1 cellular context compared by ENCODE assay signal in genomic region chr20:41769650-41770049, GRCh38.
TF ChIP-seq lines count a peak whose summit lies in the region.

No MANE protein-coding gene starts in this region.

TF ChIP-seq in H1, 55 proteins besides CTCF, POLR2A, EP300 and RAD21:
- TF ChIP-seq CHD7 (IDR thresholded peaks at IDR 0.05; ENCODE audit: insufficient replicate concordance, low read length): no peak
- TF ChIP-seq EGR1 (IDR thresholded peaks at IDR 0.05; ENCODE audit: borderline replicate concordance, low read depth, low read length): no peak
- TF ChIP-seq SUZ12 (IDR thresholded peaks at IDR 0.05; ENCODE audit: low read length): no peak
- TF ChIP-seq MAX (IDR thresholded peaks at IDR 0.05): no peak
- TF ChIP-seq USF2 (IDR thresholded peaks at IDR 0.05; ENCODE audit: low read length): no peak
- TF ChIP-seq CHD2 (IDR thresholded peaks at IDR 0.05; ENCODE audit: low read length): no peak
- peak; percentile 37 for TF ChIP-seq TAF7 (optimal IDR thresholded peaks at IDR 0.05; ENCODE audit: borderline replicate concordance, low read depth, low read length)
- TF ChIP-seq SIX5 (IDR thresholded peaks at IDR 0.05; ENCODE audit: low read depth, low read length): no peak
- TF ChIP-seq SP1 (IDR thresholded peaks at IDR 0.05; ENCODE audit: low read depth, low read length): peak; percentile 91
- TF ChIP-seq SRF (IDR thresholded peaks at IDR 0.05; ENCODE audit: low read depth, low read length): no peak
- TF ChIP-seq ASH2L (IDR thresholded peaks at IDR 0.05; ENCODE audit: low read length): peak; percentile 95
- 0 out of 2 replicates have a peak, but pooled peaks have one; percentile 23 for TF ChIP-seq TAF1 (IDR thresholded peaks at IDR 0.05; ENCODE audit: low read depth, low read length)
- TF ChIP-seq CHD1 (IDR thresholded peaks at IDR 0.05; ENCODE audit: low read depth, low read length): no peak
- TF ChIP-seq TEAD4 (IDR thresholded peaks at IDR 0.05; ENCODE audit: low read depth, low read length): peak; percentile 81; the same call in 1 of the 2 replicates
- no peak for TF ChIP-seq JUN (IDR thresholded peaks at IDR 0.05; ENCODE audit: low read depth, low read length)
- no peak for TF ChIP-seq BRCA1 (IDR thresholded peaks at IDR 0.05; ENCODE audit: low read depth, low read length)
- TF ChIP-seq CBX5 (IDR thresholded peaks at IDR 0.05; ENCODE audit: low read depth, low read length): no peak
- TF ChIP-seq EZH2 (IDR thresholded peaks at IDR 0.05; ENCODE audit: low read depth, low read length, severe bottlenecking): no peak
- no peak for TF ChIP-seq RXRA (IDR thresholded peaks at IDR 0.05; ENCODE audit: insufficient read depth, low read depth, low read length)
- TF ChIP-seq RFX5 (IDR thresholded peaks at IDR 0.05; ENCODE audit: borderline replicate concordance, low read depth, low read length): no peak
- 0 out of 2 replicates have a peak, but pooled peaks have one; percentile 47 for TF ChIP-seq YY1 (IDR thresholded peaks at IDR 0.05; ENCODE audit: low read depth, low read length)
- TF ChIP-seq CBX8 (IDR thresholded peaks at IDR 0.05; ENCODE audit: borderline replicate concordance, low read depth, low read length): no peak
- TF ChIP-seq SIRT6 (IDR thresholded peaks at IDR 0.05; ENCODE audit: low read length): no peak
- TF ChIP-seq NANOG (IDR thresholded peaks at IDR 0.05; ENCODE audit: insufficient read depth, low read depth, low read length, poor library complexity, severe bottlenecking): peak; percentile 41
- TF ChIP-seq SP4 (IDR thresholded peaks at IDR 0.05; ENCODE audit: low read length): no peak
- TF ChIP-seq CTBP2 (IDR thresholded peaks at IDR 0.05; ENCODE audit: borderline replicate concordance, insufficient read depth, insufficient read length, low read length): peak; percentile 84
- no peak for TF ChIP-seq POLR2AphosphoS5 (IDR thresholded peaks at IDR 0.05; ENCODE audit: low read depth, low read length)
- TF ChIP-seq BCL11A (IDR thresholded peaks at IDR 0.05; ENCODE audit: low read depth in 2 of 2, low read length in 2 of 2): no peak
- no peak for TF ChIP-seq CREB1 (IDR thresholded peaks at IDR 0.05)
- TF ChIP-seq KDM5A (IDR thresholded peaks at IDR 0.05; ENCODE audit: low read length): no peak
- no peak for TF ChIP-seq JUND (IDR thresholded peaks at IDR 0.05; ENCODE audit: low read length)
- TF ChIP-seq KDM1A (IDR thresholded peaks at IDR 0.05; ENCODE audit: borderline replicate concordance, low read length): no peak
- no peak for TF ChIP-seq BACH1 (IDR thresholded peaks at IDR 0.05; ENCODE audit: low read length)
- TF ChIP-seq POU5F1 (IDR thresholded peaks at IDR 0.05; ENCODE audit: low read depth, low read length): no peak
- TF ChIP-seq RNF2 (IDR thresholded peaks at IDR 0.05; ENCODE audit: borderline replicate concordance, low read depth, low read length, missing control alignments, poor library complexity, severe bottlenecking): no peak
- no peak for TF ChIP-seq MAFK (IDR thresholded peaks at IDR 0.05; ENCODE audit: low read depth, low read length)
- no peak for TF ChIP-seq FOSL1 (IDR thresholded peaks at IDR 0.05; ENCODE audit: insufficient read depth, low read depth, low read length)
- no peak for TF ChIP-seq SIN3A (conservative IDR thresholded peaks at IDR 0.05 in 1 of 2, IDR thresholded peaks at IDR 0.05 in 1 of 2; ENCODE audit: low read depth in 1 of 2, low read length in 2 of 2)
